18 cellular contexts compared by ENCODE assay signal in genomic region chr3:67529915-67530314, GRCh38.
"Had no signal": no experiment of that assay in that cellular context is flagged by ENCODE, and none has a peak within 500 bp of the region (broad histone marks: within the 10 kb centered on the region; RNA-seq: fewer than 3 reads in every experiment).

No MANE protein-coding gene starts in this region.

- H3K27me3 Mint-ChIP-seq: activated naive CD8-positive, alpha-beta T cell treated with anti-CD3 and anti-CD28 coated beads, Interleukin-2, amount 10 ng/mL, durations not matched to agents 7 days and 5 days; effector memory CD8-positive, alpha-beta T cell had no signal

- H3K27ac ChIP-seq: neural progenitor cell, ovary, stomach, thoracic aorta, upper lobe of right lung had no signal

- H3K4me1 ChIP-seq: neural progenitor cell had no signal

- DNase-seq: activated CD4-positive, CD25-positive, alpha-beta regulatory T cell treated with anti-CD3 and anti-CD28 coated beads, Interleukin-2, amount 50 U/mL, for 72 hours; activated naive CD4-positive, alpha-beta T cell; activated naive CD8-positive, alpha-beta T cell treated with anti-CD3 and anti-CD28 coated beads, Interleukin-2, amount 10 ng/mL, durations not matched to agents 7 days and 5 days; activated T-cell treated with anti-CD3 and anti-CD28 coated beads for 4 hours; anterior cingulate cortex; dermis blood vessel endothelial cell; effector memory CD8-positive, alpha-beta T cell; glutamatergic neuron; midbrain; ovary; spleen; stomach; T-helper 1 cell; T1000; upper lobe of right lung had no signal

- H3K9me3 Mint-ChIP-seq: effector memory CD8-positive, alpha-beta T cell had no signal

- H3K9me3 ChIP-seq: ovary, spleen, stomach, thoracic aorta, upper lobe of right lung had no signal

- H3K4me3 Mint-ChIP-seq: activated naive CD8-positive, alpha-beta T cell treated with anti-CD3 and anti-CD28 coated beads, Interleukin-2, amount 10 ng/mL, durations not matched to agents 7 days and 5 days; effector memory CD8-positive, alpha-beta T cell; neural progenitor cell had no signal

- H3K4me2 ChIP-seq: neural progenitor cell had no signal

- H3K4me3 ChIP-seq: neural progenitor cell, ovary, spleen, stomach, thoracic aorta, upper lobe of right lung had no signal

- H3K27ac Mint-ChIP-seq: activated naive CD8-positive, alpha-beta T cell treated with anti-CD3 and anti-CD28 coated beads, Interleukin-2, amount 10 ng/mL, durations not matched to agents 7 days and 5 days; neural progenitor cell had no signal

- ATAC-seq: effector memory CD8-positive, alpha-beta T cell; sciatic nerve; upper lobe of right lung had no signal
